ENCODE assay signal across 17 cellular contexts in genomic region chr6:56667336-56667735, GRCh38. TPM values are rescaled to one million over a fixed set of nuclear protein-coding genes. Genes with fewer than 3 reads are reported as not detected.
DNase-seq lines count a peak whose midpoint lies in the region; ATAC-seq and TF ChIP-seq lines count a peak whose summit lies in the region.
"Had no signal": no experiment of that assay in that cellular context is flagged by ENCODE, and none has a peak within 500 bp of the region (broad histone marks: within the 10 kb centered on the region; RNA-seq: fewer than 3 reads in every experiment).

No MANE protein-coding gene starts in this region.

- H3K9me3 ChIP-seq in breast epithelium (no peaks in the 10 kb centered on the region), neural progenitor cell (ENCODE audit: low read depth) (no peaks in the 10 kb centered on the region)
- H3K9me3 ChIP-seq: BE2C had no signal

- H3K27me3 ChIP-seq in breast epithelium (no peaks in the 10 kb centered on the region), neural progenitor cell (no peaks in the 10 kb centered on the region)
- H3K27me3 ChIP-seq: BE2C had no signal

- intact Hi-C loops in MCF 10A (cut with micrococcal nuclease): no loop called here
- intact Hi-C loops in breast epithelium (cut with DNase I; ENCODE audit: low total_unique reads): loop anchor here (10.0 kb wide), 1 partner anchor 287 kb away; the partner anchor contains the start of gene BEND6
- intact Hi-C loops in head of caudate nucleus (cut with DNase I): no loop called here

- no peaks in the 10 kb centered on the region for H3K9me3 Mint-ChIP-seq in MCF 10A (ENCODE audit: unreplicated experiment)
- no peaks in the 10 kb centered on the region for H3K9me3 Mint-ChIP-seq in neural progenitor cell
- H3K9me3 Mint-ChIP-seq in activated naive CD4-positive, alpha-beta T cell treated with anti-CD3 and anti-CD28 coated beads, Interleukin-2, amount 50 U/mL, for 72 hours: no peaks in the 10 kb centered on the region
- H3K9me3 Mint-ChIP-seq: CD4-positive, alpha-beta T cell had no signal

- H3F3A ChIP-seq in neural progenitor cell (ENCODE audit: low read depth): peaks cover 18% of the 10 kb centered on the region

- H3K27ac Mint-ChIP-seq in MCF 10A (ENCODE audit: low read depth, unreplicated experiment) (peak overlapping the region; percentile 67), neural progenitor cell (no peak overlapping the region)
- no peak overlapping the region for H3K27ac Mint-ChIP-seq in activated naive CD4-positive, alpha-beta T cell treated with anti-CD3 and anti-CD28 coated beads, Interleukin-2, amount 50 U/mL, for 72 hours
- H3K27ac Mint-ChIP-seq: CD4-positive, alpha-beta T cell had no signal

- no peak for DNase-seq in MCF 10A (ENCODE audit: unreplicated experiment)
- DNase-seq in breast epithelium (ENCODE audit: low spot score in 2 of 2): no peak
- peak; percentile 60 for DNase-seq in astrocyte of the spinal cord (ENCODE audit: low read depth, low spot score)
- DNase-seq in neural progenitor cell (ENCODE audit: low spot score): no peak
- no peak for DNase-seq in activated naive CD4-positive, alpha-beta T cell treated with anti-CD3 and anti-CD28 coated beads, Interleukin-2, amount 50 U/mL, for 72 hours (ENCODE audit: low spot score in 2 of 2)
- DNase-seq in head of caudate nucleus: no peak
- DNase-seq: BE2C; CD4-positive, alpha-beta T cell; DMS53; H7; Kasumi-1; NCI-H1930; NCI-H446 treated with DMSO at 0.1 percent for 48 hours; NK-92 treated with Interleukin-12 subunit alpha and Interleukin-12 subunit beta, amount 100 ng/mL, for 24 hours had no signal

- H3K36me3 ChIP-seq in breast epithelium (no peaks in the 10 kb centered on the region), neural progenitor cell (no peaks in the 10 kb centered on the region)

- no peak overlapping the region for H2AFZ ChIP-seq in neural progenitor cell (replicated peaks)

- H3K4me1 Mint-ChIP-seq in MCF 10A (ENCODE audit: insufficient read depth, unreplicated experiment) (peaks cover 41% of the 10 kb centered on the region), neural progenitor cell (peaks cover 24% of the 10 kb centered on the region)

- H3K9ac ChIP-seq in neural progenitor cell: no peak overlapping the region

- CTCF ChIA-PET in MCF 10A (lab: Yijun Ruan, JAX): interaction anchor here (0.6 to 2.6 kb wide), 5 partner anchors 12 to 668 kb away, joined by 3 to 9 read pairs (median 5); no protein-coding TSS in a partner anchor

- no peak overlapping the region for H3K4me3 ChIP-seq in breast epithelium
- H3K4me3 ChIP-seq in astrocyte of the spinal cord (ENCODE audit: low read depth, low read length): no peak overlapping the region
- no peak overlapping the region for H3K4me3 ChIP-seq in neural progenitor cell

- peaks cover 0 to 7% of the 10 kb centered on the region in 2 donors for H3K4me1 ChIP-seq in breast epithelium
- H3K4me1 ChIP-seq in neural progenitor cell: peaks cover 24% of the 10 kb centered on the region

- in situ Hi-C loops in astrocyte of the spinal cord (cut with HindIII; ENCODE audit: low sequenced_read_pairs): no loop called here

- POLR2A ChIA-PET in MCF 10A (lab: Yijun Ruan, JAX): interaction anchor here (0.7 to 34.6 kb wide), 7 partner anchors 10 to 84 kb away, joined by 3 to 1548 read pairs (median 3); partner anchors contain the start of gene DST

- H3K79me2 ChIP-seq in neural progenitor cell (ENCODE audit: low read depth): peaks cover 36% of the 10 kb centered on the region

- ATAC-seq in HG02623 (IDR thresholded peaks at IDR 0.05; ENCODE audit: unreplicated experiment) (no peak), GM19023 (IDR thresholded peaks at IDR 0.05; ENCODE audit: unreplicated experiment) (no peak)
- no peak for ATAC-seq in activated naive CD4-positive, alpha-beta T cell treated with anti-CD3 and anti-CD28 coated beads, Interleukin-2, amount 50 U/mL, for 72 hours

- no peak overlapping the region for H3K4me3 Mint-ChIP-seq in MCF 10A (ENCODE audit: unreplicated experiment)
- H3K4me3 Mint-ChIP-seq in neural progenitor cell: no peak overlapping the region
- H3K4me3 Mint-ChIP-seq: CD4-positive, alpha-beta T cell had no signal

- no peak for TF ChIP-seq CTCF in MCF 10A (IDR thresholded peaks at IDR 0.05; ENCODE audit: unreplicated experiment)
- no peak for TF ChIP-seq CTCF in breast epithelium (IDR thresholded peaks at IDR 0.05)
- TF ChIP-seq CTCF in astrocyte of the spinal cord (IDR thresholded peaks at IDR 0.05; ENCODE audit: low read depth, low read length): no peak
- TF ChIP-seq CTCF in neural progenitor cell (IDR thresholded peaks at IDR 0.05): no peak

- no peak overlapping the region for H3K4me2 ChIP-seq in neural progenitor cell

- H3K27ac ChIP-seq in breast epithelium (peak overlapping the region in 1 of 2 donors; percentile 90), neural progenitor cell (peak overlapping the region; percentile 20)
- H3K27ac ChIP-seq: 22Rv1 had no signal

- H4K20me1 ChIP-seq in neural progenitor cell (ENCODE audit: low read depth): peaks cover 39% of the 10 kb centered on the region

- TF ChIP-seq POLR2A in breast epithelium (IDR thresholded peaks at IDR 0.05): no peak

- no TSS peak for BruUV-seq in MCF 10A (replicated peaks; lab: Mats Ljungman, UMichigan)

- H3K27me3 Mint-ChIP-seq in MCF 10A (ENCODE audit: insufficient read depth, unreplicated experiment) (no peaks in the 10 kb centered on the region), neural progenitor cell (ENCODE audit: insufficient read depth, low read depth) (no peaks in the 10 kb centered on the region)

- H3K36me3 Mint-ChIP-seq in MCF 10A (ENCODE audit: insufficient read depth, unreplicated experiment) (peaks cover 8% of the 10 kb centered on the region), neural progenitor cell (no peaks in the 10 kb centered on the region)
- H3K36me3 Mint-ChIP-seq in activated naive CD4-positive, alpha-beta T cell treated with anti-CD3 and anti-CD28 coated beads, Interleukin-2, amount 50 U/mL, for 72 hours: no peaks in the 10 kb centered on the region

RNA-seq across cellular contexts. Expression of gene DST, which starts 24.6 kb away (rescaled TPM):
- total RNA-seq in MCF 10A (2022) (356 and 370 TPM in 2 replicates), breast epithelium (1,000 to 10,000 TPM in 1 of 3 donors, 100 to 1,000 TPM in 2; 272 to 1,354 (median 700) TPM), neural progenitor cell (ENCODE audit: low replicate concordance) (225 and 259 TPM in 2 replicates)
- 10 to 100 TPM in 1 of 2 donors, 1 to 10 TPM in 1; 7.2 to 10.9 TPM for total RNA-seq in activated naive CD4-positive, alpha-beta T cell treated with anti-CD3 and anti-CD28 coated beads, Interleukin-2, amount 50 U/mL, for 72 hours

Comparison
In these comparisons a context has a peak if more than half of its experiments do, and no peak if none do; other contexts are left out.
1. RNA of gene DST, which starts 24.6 kb away (total RNA-seq): 272 to 1,354 TPM in breast epithelium, 356 to 370 TPM in MCF 10A and 225 to 259 TPM in neural progenitor cell; 7.2 to 10.9 TPM in activated naive CD4-positive, alpha-beta T cell treated with anti-CD3 and anti-CD28 coated beads, Interleukin-2, amount 50 U/mL, for 72 hours; every median in the first group is over 10 times any median in the second.